ENCODE assay signal across 17 cellular contexts in the genomic region with DNA sequence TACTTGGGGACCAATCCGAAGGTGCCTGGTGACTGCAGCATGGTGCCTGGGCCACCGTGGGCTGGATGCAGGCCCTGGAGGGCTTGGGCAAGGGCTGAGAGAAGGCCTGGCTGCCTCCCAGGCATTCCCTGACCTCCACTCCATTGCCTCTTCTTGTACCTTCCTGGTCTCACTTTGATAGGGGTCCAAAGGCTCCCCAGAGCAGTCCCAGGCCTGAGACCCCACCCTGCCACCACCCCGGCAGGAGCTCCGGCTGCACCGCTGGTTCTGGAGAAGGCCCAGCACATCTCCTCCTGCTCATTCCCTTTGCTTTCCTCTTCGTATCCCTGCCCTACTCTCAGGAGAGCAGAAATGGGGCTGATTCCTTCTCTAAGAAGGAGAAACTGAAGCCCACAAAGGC.
A peak's percentile ranks its signal among the peaks of the same experiment; 100 is the strongest.
DNase-seq lines count a peak whose midpoint lies in the region; ATAC-seq and TF ChIP-seq lines count a peak whose summit lies in the region.
"Had no signal": no experiment of that assay in that cellular context is flagged by ENCODE, and none has a peak within 500 bp of the region (broad histone marks: within the 10 kb centered on the region; RNA-seq: fewer than 3 reads in every experiment).

No MANE protein-coding gene starts in this region.

- H3K9ac ChIP-seq in muscle layer of colon (ENCODE audit: low read length) (no peak overlapping the region), stomach smooth muscle (ENCODE audit: low read length in 2 of 2) (no peak overlapping the region)

- in situ Hi-C loops in ACHN (cut with HindIII; ENCODE audit: low pct_ligation_motif_present, low pct_unique_long_range_greater_than_20kb, low sequenced_read_pairs), result no loop called here

- DNase-seq in HFFc6, result no peak
- DNase-seq in chondrocyte (ENCODE audit: low spot score), result no peak
- no peak for DNase-seq in NCI-H748 (lab: John Stamatoyannopoulos, UW; ENCODE audit: unreplicated experiment)
- no peak for DNase-seq in ACHN
- DNase-seq in NCI-H1048 (lab: John Stamatoyannopoulos, UW), result no peak
- DNase-seq: left lung, NCI-H1436 treated with DMSO at 0.1 percent for 48 hours, NCI-H345, SIG-M5 had no signal

- H3K27ac Mint-ChIP-seq in HFFc6 (peak overlapping the region; percentile 95), chondrocyte (ENCODE audit: unreplicated experiment) (peak overlapping the region; percentile 90)
- H3K27ac Mint-ChIP-seq: B cell; stimulated activated naive CD8-positive, alpha-beta T cell treated with anti-CD3 and anti-CD28 coated beads, Interleukin-15, Interleukin-2, amounts not matched to agents 100 ng/mL and 50 ng/mL, for 24 hours; T-helper 2 cell treated with Interferon-gamma antibody and Interleukin-4, amounts not matched to agents 5 μg/mL and 100 μg/mL, for 36 hours had no signal

- no peaks in the 10 kb centered on the region for H3K36me3 ChIP-seq in muscle layer of colon (ENCODE audit: insufficient read depth, low read length)
- no peaks in the 10 kb centered on the region for H3K36me3 ChIP-seq in stomach smooth muscle (ENCODE audit: control insufficient read depth in 2 of 2, insufficient read depth in 2 of 2, low read length in 2 of 2)
- H3K36me3 ChIP-seq: left lung had no signal

- H3K4me3 ChIP-seq in muscle layer of colon (ENCODE audit: low read depth in 1 of 2, low read length in 2 of 2), result peak overlapping the region in 1 of 2 donors; percentile 21
- H3K4me3 ChIP-seq in stomach smooth muscle (ENCODE audit: low read length in 2 of 2), result peak overlapping the region; percentile 26 to 44
- H3K4me3 ChIP-seq: left lung, psoas muscle had no signal

- no peaks in the 10 kb centered on the region for H3K4me1 Mint-ChIP-seq in HFFc6 (ENCODE audit: low read depth)
- peaks cover 38% of the 10 kb centered on the region for H3K4me1 Mint-ChIP-seq in chondrocyte (ENCODE audit: low read depth)
- H3K4me1 Mint-ChIP-seq: B cell had no signal

- H3K4me3 Mint-ChIP-seq in HFFc6 (peak overlapping the region; percentile 75), chondrocyte (ENCODE audit: unreplicated experiment) (no peak overlapping the region)
- H3K4me3 Mint-ChIP-seq: B cell; stimulated activated naive CD8-positive, alpha-beta T cell treated with anti-CD3 and anti-CD28 coated beads, Interleukin-15, Interleukin-2, amounts not matched to agents 100 ng/mL and 50 ng/mL, for 24 hours; T-helper 2 cell treated with Interferon-gamma antibody and Interleukin-4, amounts not matched to agents 5 μg/mL and 100 μg/mL, for 36 hours had no signal

- no peak for TF ChIP-seq CTCF in HFFc6 (IDR thresholded peaks at IDR 0.05)
- TF ChIP-seq CTCF in chondrocyte (IDR thresholded peaks at IDR 0.05), result no peak

- ATAC-seq in HG03432 (IDR thresholded peaks at IDR 0.05; ENCODE audit: unreplicated experiment), result no peak
- ATAC-seq: activated CD4-positive, CD25-positive, alpha-beta regulatory T cell treated with anti-CD3 and anti-CD28 coated beads, Interleukin-2, amount 50 U/mL, for 24 hours had no signal

- peaks cover 52% of the 10 kb centered on the region for H3K4me1 ChIP-seq in muscle layer of colon (ENCODE audit: insufficient read depth, low read length)
- peaks cover 27% of the 10 kb centered on the region for H3K4me1 ChIP-seq in stomach smooth muscle (ENCODE audit: control insufficient read depth, insufficient read depth, low read length)
- H3K4me1 ChIP-seq: left lung had no signal

- peaks cover 19% of the 10 kb centered on the region for H3K36me3 Mint-ChIP-seq in HFFc6 (ENCODE audit: low read depth)
- no peaks in the 10 kb centered on the region for H3K36me3 Mint-ChIP-seq in chondrocyte (ENCODE audit: low read depth)

- peak overlapping the region; percentile 61 for H3K27ac ChIP-seq in muscle layer of colon (ENCODE audit: low read depth, low read length)
- peak overlapping the region; percentile 24 for H3K27ac ChIP-seq in stomach smooth muscle (ENCODE audit: low read length)
- H3K27ac ChIP-seq: left lung had no signal

- no peaks in the 10 kb centered on the region for H3K9me3 Mint-ChIP-seq in HFFc6
- no peaks in the 10 kb centered on the region for H3K9me3 Mint-ChIP-seq in chondrocyte (ENCODE audit: low read depth)
- H3K9me3 Mint-ChIP-seq: stimulated activated naive CD8-positive, alpha-beta T cell treated with anti-CD3 and anti-CD28 coated beads, Interleukin-15, Interleukin-2, amounts not matched to agents 100 ng/mL and 50 ng/mL, for 24 hours; T-helper 2 cell treated with Interferon-gamma antibody and Interleukin-4, amounts not matched to agents 5 μg/mL and 100 μg/mL, for 36 hours had no signal

- no peaks in the 10 kb centered on the region for H3K9me3 ChIP-seq in muscle layer of colon (ENCODE audit: low read length)
- no peaks in the 10 kb centered on the region for H3K9me3 ChIP-seq in stomach smooth muscle (ENCODE audit: control insufficient read depth in 2 of 2, low read length in 2 of 2)
- H3K9me3 ChIP-seq: left lung, psoas muscle had no signal

- peaks cover 2% of the 10 kb centered on the region for H3K27me3 Mint-ChIP-seq in HFFc6 (ENCODE audit: insufficient read depth)
- no peaks in the 10 kb centered on the region for H3K27me3 Mint-ChIP-seq in chondrocyte (ENCODE audit: low read depth)
- H3K27me3 Mint-ChIP-seq: stimulated activated naive CD8-positive, alpha-beta T cell treated with anti-CD3 and anti-CD28 coated beads, Interleukin-15, Interleukin-2, amounts not matched to agents 100 ng/mL and 50 ng/mL, for 24 hours had no signal

- H3K27me3 ChIP-seq in muscle layer of colon (ENCODE audit: control insufficient read depth in 1 of 2, insufficient read depth in 2 of 2, low read length in 2 of 2) (no peaks in the 10 kb centered on the region), stomach smooth muscle (ENCODE audit: control insufficient read depth in 1 of 2, insufficient read depth in 2 of 2, low read length in 2 of 2) (no peaks in the 10 kb centered on the region)
- H3K27me3 ChIP-seq: left lung had no signal
